ENCODE assay signal across 13 cellular contexts in the genomic region with DNA sequence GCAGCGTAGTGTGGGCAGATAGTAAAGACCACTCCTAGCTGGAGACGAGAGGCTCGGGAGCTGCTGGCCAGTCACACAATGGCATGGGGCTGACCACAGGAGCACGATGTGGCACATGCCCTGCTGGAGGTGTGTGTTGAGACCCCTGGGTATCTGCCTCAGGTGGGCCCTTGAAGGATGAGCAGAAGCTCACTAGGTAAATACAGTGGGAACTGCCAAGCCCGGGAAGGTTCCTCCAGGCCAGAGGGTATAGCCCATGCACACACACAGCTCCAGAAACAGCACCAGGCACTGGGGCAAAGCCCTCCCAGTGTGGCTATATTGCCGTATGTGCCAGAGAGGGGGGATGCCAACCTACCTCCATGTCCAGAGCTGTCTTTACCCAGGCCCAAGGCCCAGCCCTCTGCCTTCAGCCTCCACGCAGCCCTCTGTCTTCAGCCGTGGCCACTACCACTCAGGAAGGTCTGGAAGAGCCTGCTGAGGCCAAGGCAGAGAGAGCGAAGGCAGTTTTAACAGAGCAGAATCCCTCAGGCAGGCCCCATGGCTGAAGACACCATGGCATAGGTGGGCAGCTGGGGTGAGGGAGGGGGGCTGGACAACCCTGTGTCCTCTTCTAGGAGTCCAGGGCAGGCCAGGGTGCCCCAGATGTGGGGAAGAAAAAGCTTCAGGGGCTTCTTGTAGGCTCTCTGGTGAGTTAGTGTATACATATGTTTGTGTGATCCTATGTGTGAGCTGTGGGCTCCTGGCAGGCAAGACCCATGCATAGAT. TPM values are rescaled to one million over a fixed set of nuclear protein-coding genes. Genes with fewer than 3 reads are reported as not detected.
DNase-seq lines count a peak whose midpoint lies in the region; ATAC-seq and TF ChIP-seq lines count a peak whose summit lies in the region.
"Had no signal": no experiment of that assay in that cellular context is flagged by ENCODE, and none has a peak within 500 bp of the region (broad histone marks: within the 10 kb centered on the region; RNA-seq: fewer than 3 reads in every experiment).

No MANE protein-coding gene starts in this region.

- H3K27ac ChIP-seq in BLaER1 treated with 17β-estradiol and CSF1 and Interleukin-3, amounts not matched to agents 10 nM and 100 nM: peak overlapping the region in 10 of 11 experiments; percentile 68 to 98 (median 92); a peak in 20 of 22 replicates
- no peak overlapping the region for H3K27ac ChIP-seq in CD8-positive, alpha-beta T cell (ENCODE audit: low read depth, low read length)
- peak overlapping the region; percentile 81 for H3K27ac ChIP-seq in psoas muscle

- H3K36me3 ChIP-seq in BLaER1 treated with 17β-estradiol and CSF1 and Interleukin-3, amounts not matched to agents 10 nM and 100 nM: no peaks in the 10 kb centered on the region
- H3K36me3 ChIP-seq in CD8-positive, alpha-beta T cell (ENCODE audit: insufficient read depth, low read length): no peaks in the 10 kb centered on the region
- H3K36me3 ChIP-seq in psoas muscle (ENCODE audit: insufficient read depth in 1 of 2, low read depth in 1 of 2): no peaks in the 10 kb centered on the region

- no peak for TF ChIP-seq CTCF in CD8-positive, alpha-beta T cell (IDR thresholded peaks at IDR 0.05)
- TF ChIP-seq CTCF in psoas muscle (IDR thresholded peaks at IDR 0.05): no peak

- POLR2A ChIA-PET in CD8-positive, alpha-beta T cell (lab: Charles Lee): interaction anchor here (1.1 to 5.7 kb wide), 3 partner anchors 9 to 122 kb away, joined by 4 to 74 read pairs (median 6); a partner anchor contains a TSS

- intact Hi-C loops in CD8-positive, alpha-beta T cell (cut with DNase I, micrococcal nuclease): loop anchor here in 1 of 2 experiments (5.0 kb wide), 2 partner anchors 108 to 367 kb away; a partner anchor contains a TSS
- intact Hi-C loops in dendritic cell treated with granulocyte-macrophage colony-stimulating factor and Interleukin-4, amounts not matched to agents 40 ng/mL and 50 ng/mL, for 4 days (cut with micrococcal nuclease): no loop called here
- intact Hi-C loops in psoas muscle (cut with DNase I): no loop called here

- H3K4me3 Mint-ChIP-seq in CD8-positive, alpha-beta T cell: no peak overlapping the region
- H3K4me3 Mint-ChIP-seq in dendritic cell treated with granulocyte-macrophage colony-stimulating factor and Interleukin-4, amounts not matched to agents 40 ng/mL and 50 ng/mL, for 4 days: no peak overlapping the region

- H3K4me3 ChIP-seq in BLaER1 treated with 17β-estradiol and CSF1 and Interleukin-3, amounts not matched to agents 10 nM and 100 nM: peak overlapping the region in 2 of 10 experiments; percentile 54 to 58; a peak in 3 of 20 replicates
- H3K4me3 ChIP-seq in CD8-positive, alpha-beta T cell (ENCODE audit: low read depth, low read length): no peak overlapping the region
- H3K4me3 ChIP-seq in psoas muscle: no peak overlapping the region

- H3K4me1 ChIP-seq in BLaER1 treated with 17β-estradiol and CSF1 and Interleukin-3, amounts not matched to agents 10 nM and 100 nM: peaks cover 75 to 97% (median 95%) of the 10 kb centered on the region in 10 experiments
- H3K4me1 ChIP-seq in CD8-positive, alpha-beta T cell (ENCODE audit: insufficient read depth, low read length): peaks cover 39% of the 10 kb centered on the region
- peaks cover 56% of the 10 kb centered on the region for H3K4me1 ChIP-seq in psoas muscle

- peak overlapping the region; percentile 21 for H3K27ac Mint-ChIP-seq in CD8-positive, alpha-beta T cell
- H3K27ac Mint-ChIP-seq in dendritic cell treated with granulocyte-macrophage colony-stimulating factor and Interleukin-4, amounts not matched to agents 40 ng/mL and 50 ng/mL, for 4 days: peak overlapping the region; percentile 62

- no peaks in the 10 kb centered on the region for H3K9me3 ChIP-seq in BLaER1 treated with 17β-estradiol and CSF1 and Interleukin-3, amounts not matched to agents 10 nM and 100 nM (replicated peaks in 1 of 11)
- H3K9me3 ChIP-seq in CD8-positive, alpha-beta T cell (ENCODE audit: low read length): no peaks in the 10 kb centered on the region
- no peaks in the 10 kb centered on the region for H3K9me3 ChIP-seq in psoas muscle

- H3K4me2 ChIP-seq in BLaER1 treated with 17β-estradiol and CSF1 and Interleukin-3, amounts not matched to agents 10 nM and 100 nM: peak overlapping the region; percentile 92 to 100 (median 98)

- ATAC-seq in CD8-positive, alpha-beta T cell: no peak
- ATAC-seq in psoas muscle (no peak), esophagus mucosa (no peak)

- no peaks in the 10 kb centered on the region for H3K27me3 Mint-ChIP-seq in CD8-positive, alpha-beta T cell (ENCODE audit: low read depth)
- H3K27me3 Mint-ChIP-seq in dendritic cell treated with granulocyte-macrophage colony-stimulating factor and Interleukin-4, amounts not matched to agents 40 ng/mL and 50 ng/mL, for 4 days: peaks cover 23% of the 10 kb centered on the region

- H3K9me3 Mint-ChIP-seq in CD8-positive, alpha-beta T cell: no peaks in the 10 kb centered on the region
- no peaks in the 10 kb centered on the region for H3K9me3 Mint-ChIP-seq in dendritic cell treated with granulocyte-macrophage colony-stimulating factor and Interleukin-4, amounts not matched to agents 40 ng/mL and 50 ng/mL, for 4 days

- H3K36me3 Mint-ChIP-seq in CD8-positive, alpha-beta T cell: no peaks in the 10 kb centered on the region
- H3K36me3 Mint-ChIP-seq in dendritic cell treated with granulocyte-macrophage colony-stimulating factor and Interleukin-4, amounts not matched to agents 40 ng/mL and 50 ng/mL, for 4 days (ENCODE audit: low read depth): no peaks in the 10 kb centered on the region

- WGBS in psoas muscle, 3 donors: 88 to 95% (median 93%) methylated on average over 9 of the region's 9 CpGs

- no peak for DNase-seq in CD8-positive, alpha-beta T cell
- DNase-seq in psoas muscle (peak in 1 of 2 donors; percentile 43), NCI-H526 (lab: John Stamatoyannopoulos, UW) (no peak), NCI-H774 (lab: John Stamatoyannopoulos, UW) (no peak)
- DNase-seq: activated CD8-positive, alpha-beta memory T cell treated with anti-CD3 and anti-CD28 coated beads, Interleukin-2, amount 50 U/mL, for 4 hours; hippocampal formation; NCI-H1105 treated with DMSO at 0.1 percent for 48 hours; NCI-H524 treated with DMSO at 0.1 percent for 48 hours had no signal

- CTCF ChIA-PET in CD8-positive, alpha-beta T cell (lab: Charles Lee): interaction anchor here (0.9 to 13.5 kb wide), 5 partner anchors 11 to 537 kb away, joined by 3 to 149 read pairs (median 38); no protein-coding TSS in a partner anchor

- peak overlapping the region; percentile 43 to 91 (median 87); a peak in 20 of 22 replicates for H3K9ac ChIP-seq in BLaER1 treated with 17β-estradiol and CSF1 and Interleukin-3, amounts not matched to agents 10 nM and 100 nM

- no peaks in the 10 kb centered on the region for H3K27me3 ChIP-seq in BLaER1 treated with 17β-estradiol and CSF1 and Interleukin-3, amounts not matched to agents 10 nM and 100 nM
- no peaks in the 10 kb centered on the region for H3K27me3 ChIP-seq in CD8-positive, alpha-beta T cell (ENCODE audit: insufficient read depth, low read length)
- no peaks in the 10 kb centered on the region for H3K27me3 ChIP-seq in psoas muscle (ENCODE audit: insufficient read depth in 3 of 3, low read length in 2 of 3)

- no peaks in the 10 kb centered on the region for H4K20me1 ChIP-seq in BLaER1 treated with 17β-estradiol and CSF1 and Interleukin-3, amounts not matched to agents 10 nM and 100 nM

- H3K4me1 Mint-ChIP-seq in CD8-positive, alpha-beta T cell (ENCODE audit: low read depth): peaks cover 38% of the 10 kb centered on the region
- H3K4me1 Mint-ChIP-seq in dendritic cell treated with granulocyte-macrophage colony-stimulating factor and Interleukin-4, amounts not matched to agents 40 ng/mL and 50 ng/mL, for 4 days (ENCODE audit: low read depth): peaks cover 71% of the 10 kb centered on the region

RNA-seq across cellular contexts. Expression of a gene that starts 7.0 kb away (rescaled TPM):
- 100 to 1,000 TPM; 408 to 413 TPM for total RNA-seq in CD8-positive, alpha-beta T cell
- total RNA-seq in psoas muscle (10 to 100 TPM; 25.7 to 73.6 (median 37.8) TPM), esophagus mucosa (3.0 TPM)
- 10 to 100 TPM; 12.9 to 29.9 (median 18.2) TPM for polyA plus RNA-seq in psoas muscle

RNA-seq across cellular contexts. Expression of a gene that starts 24.4 kb away (rescaled TPM):
- not detected for total RNA-seq in CD8-positive, alpha-beta T cell
- under 1 TPM in 1 of 4 donors, not detected in 3; 0.59 TPM for total RNA-seq in psoas muscle
- polyA plus RNA-seq in psoas muscle: under 1 TPM in 2 of 3 donors, not detected in 1; 0.09 TPM
- total RNA-seq in esophagus mucosa: not detected
- total RNA-seq: bronchial epithelial cell, endothelial cell of umbilical vein had no signal
- polyA plus RNA-seq: endothelial cell of umbilical vein had no signal

Comparison
In these comparisons a context has a peak if more than half of its experiments do, and no peak if none do; other contexts are left out.
1. RNA of a gene that starts 7.0 kb away (total RNA-seq): 408 to 413 TPM in CD8-positive, alpha-beta T cell; 25.7 to 73.6 TPM in psoas muscle and 3.0 TPM in esophagus mucosa (single experiment); every median in the first group is over 4 times any median in the second.